In the genomic region with DNA sequence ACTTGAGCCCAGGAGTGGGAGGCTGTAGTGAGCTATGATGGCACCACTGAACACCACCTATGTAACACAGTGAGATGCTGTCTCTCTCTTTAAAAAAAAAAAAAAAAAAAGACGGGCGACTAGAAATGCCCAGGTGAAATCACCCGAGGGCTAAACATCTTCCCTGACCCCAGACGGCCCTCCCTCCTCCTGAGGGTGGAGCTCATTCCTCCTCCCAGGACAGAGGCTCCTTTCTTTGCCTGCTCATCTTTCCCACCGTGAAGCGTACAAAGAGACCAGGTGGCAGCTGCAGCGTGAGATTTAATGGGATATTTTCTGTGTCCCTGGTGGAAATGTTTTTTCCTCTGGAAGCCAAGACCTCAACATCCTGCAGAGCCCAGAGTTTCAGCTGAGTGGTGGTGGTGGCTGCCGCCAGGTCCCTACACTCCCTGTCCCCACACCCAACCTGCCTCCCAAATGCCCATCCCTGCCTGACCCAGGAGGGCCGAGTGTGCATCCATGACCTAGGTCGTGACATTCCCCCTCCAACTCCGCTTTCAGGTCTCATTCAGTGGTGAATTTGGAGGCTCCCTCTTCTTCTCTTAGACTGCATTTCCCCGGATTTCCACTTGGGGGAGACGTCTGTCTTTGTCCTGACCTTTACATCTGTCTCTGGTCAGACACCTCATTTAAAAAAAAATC, we compare ENCODE assay signal across 9 cellular contexts. TPM values are rescaled to one million over a fixed set of nuclear protein-coding genes. Genes with fewer than 3 reads are reported as not detected.
DNase-seq lines count a peak whose midpoint lies in the region; ATAC-seq and TF ChIP-seq lines count a peak whose summit lies in the region.
"Had no signal": no experiment of that assay in that cellular context is flagged by ENCODE, and none has a peak within 500 bp of the region (broad histone marks: within the 10 kb centered on the region; RNA-seq: fewer than 3 reads in every experiment).

No MANE protein-coding gene starts in this region.

- DNase-seq in DMS 273 treated with DMSO at 0.1 percent for 48 hours (lab: John Stamatoyannopoulos, UW) (peak; percentile 21), HFFc6 (peak; percentile 34), NCI-H82 treated with DMSO at 0.1 percent for 48 hours (lab: John Stamatoyannopoulos, UW; ENCODE audit: unreplicated experiment) (peak; percentile 52), heart left ventricle (no peak), sigmoid colon (no peak)
- DNase-seq in activated naive CD4-positive, alpha-beta T cell treated with anti-CD3 and anti-CD28 coated beads, Interleukin-2, amount 50 U/mL, for 16 hours = peak; percentile 34

- no peaks in the 10 kb centered on the region for H3K36me3 ChIP-seq in heart left ventricle
- no peaks in the 10 kb centered on the region for H3K36me3 ChIP-seq in sigmoid colon

- H3K36me3 Mint-ChIP-seq in HFFc6 (ENCODE audit: low read depth) = no peaks in the 10 kb centered on the region

- H3K9me3 Mint-ChIP-seq in HFFc6 = no peaks in the 10 kb centered on the region

- H3K27ac ChIP-seq in heart left ventricle (no peak overlapping the region), sigmoid colon (no peak overlapping the region)
- H3K27ac ChIP-seq: SK-N-MC had no signal

- peaks cover 10% of the 10 kb centered on the region for H3K27me3 Mint-ChIP-seq in HFFc6 (ENCODE audit: insufficient read depth)

- peak in 3 of 4 donors; percentile 46 to 60 (median 60) for ATAC-seq in heart left ventricle
- ATAC-seq in GM21786 (IDR thresholded peaks at IDR 0.05; ENCODE audit: unreplicated experiment) = no peak
- no peak for ATAC-seq in HG02588 (IDR thresholded peaks at IDR 0.05; ENCODE audit: unreplicated experiment)

- 20 to 22% (median 20%) methylated on average over 13 of the region's 13 CpGs for WGBS in heart left ventricle, 4 donors
- WGBS in sigmoid colon, 2 donors = 5 to 10% methylated on average over 13 of the region's 13 CpGs

- H3K9me3 ChIP-seq in heart left ventricle (no peaks in the 10 kb centered on the region), sigmoid colon (no peaks in the 10 kb centered on the region)

- H3K4me3 ChIP-seq in heart left ventricle = no peak overlapping the region
- no peak overlapping the region for H3K4me3 ChIP-seq in sigmoid colon
- H3K4me3 ChIP-seq: SK-N-MC had no signal

- no peaks in the 10 kb centered on the region for H3K27me3 ChIP-seq in heart left ventricle
- H3K27me3 ChIP-seq in sigmoid colon = peaks cover 0 to 6% (median 0%) of the 10 kb centered on the region in 3 donors

- TF ChIP-seq POLR2A in heart left ventricle (IDR thresholded peaks at IDR 0.05) (no peak), sigmoid colon (IDR thresholded peaks at IDR 0.05) (no peak)

- H3K27ac Mint-ChIP-seq in HFFc6 = no peak overlapping the region

- peaks cover 0 to 3% (median 0%) of the 10 kb centered on the region in 12 donors for H3K4me1 ChIP-seq in heart left ventricle
- no peaks in the 10 kb centered on the region for H3K4me1 ChIP-seq in sigmoid colon

- intact Hi-C loops in heart left ventricle (cut with DNase I) = no loop called here
- intact Hi-C loops in sigmoid colon (cut with DNase I) = loop anchor here (10.0 kb wide), 1 partner anchor 64 kb away; no protein-coding TSS in a partner anchor

- TF ChIP-seq EP300 in sigmoid colon (IDR thresholded peaks at IDR 0.05) = no peak

- H3K4me3 Mint-ChIP-seq in HFFc6 = no peak overlapping the region

- TF ChIP-seq CTCF in HFFc6 (IDR thresholded peaks at IDR 0.05) (peak; percentile 84), heart left ventricle (IDR thresholded peaks at IDR 0.05) (peak; percentile 52 to 80 (median 65)), sigmoid colon (IDR thresholded peaks at IDR 0.05) (peak in 3 of 4 experiments; percentile 54 to 67 (median 56))

- H3K4me1 Mint-ChIP-seq in HFFc6 (ENCODE audit: low read depth) = no peaks in the 10 kb centered on the region

RNA-seq across cellular contexts. Expression of gene GPRC5B, which starts 14.4 kb away (rescaled TPM):
- total RNA-seq in HFFc6 (2021; fragmentation: NEBNext Ultra II Directional; extraction: Animal tissue kit (Norgen Biotek cat#: 25700)) = under 1 TPM; 0.14 to 0.48 (median 0.29) TPM
- total RNA-seq in heart left ventricle = 100 to 1,000 TPM in 1 of 9 donors, 10 to 100 TPM in 8; 54.7 to 104 (median 77.9) TPM
- polyA plus RNA-seq in heart left ventricle = 10 to 100 TPM; 43.0 to 97.5 TPM
- total RNA-seq in sigmoid colon = 10 to 100 TPM in 3 of 4 donors, 1 to 10 TPM in 1; 6.7 to 20.6 (median 13.6) TPM
- polyA plus RNA-seq in sigmoid colon = 1 to 10 TPM; 1.6 to 8.4 (median 8.1) TPM

Comparison
In these comparisons a context has a peak if more than half of its experiments do, and no peak if none do; other contexts are left out.
1. DNase-seq: peak in DMS 273 treated with DMSO at 0.1 percent for 48 hours (single experiment), HFFc6 (single experiment), NCI-H82 treated with DMSO at 0.1 percent for 48 hours (single experiment) and activated naive CD4-positive, alpha-beta T cell treated with anti-CD3 and anti-CD28 coated beads, Interleukin-2, amount 50 U/mL, for 16 hours (single experiment); none in heart left ventricle (0 of 5) and sigmoid colon (single experiment).
2. ATAC-seq: peak in heart left ventricle (3 of 4); none in GM21786 (single experiment) and HG02588 (single experiment).
3. RNA of gene GPRC5B, which starts 14.4 kb away (total RNA-seq): 54.7 to 104 TPM in heart left ventricle and 6.7 to 20.6 TPM in sigmoid colon; 0.14 to 0.48 TPM in HFFc6; every median in the first group is over 4 times any median in the second.
4. Peak in every context shown above with its lines, with median percentiles within 50 percentile points of each other: CTCF ChIP-seq.